In genomic region chr7:44581907-44582603, GRCh38 we compare ENCODE assay signal across 8 cellular contexts.
DNase-seq lines count a peak whose midpoint lies in the region; ATAC-seq and TF ChIP-seq lines count a peak whose summit lies in the region.

TSS of gene TMED4 (minus strand) at chr7:44582231. CDS start at chr7:44582206, 25 bp downstream.

- no peaks in the 10 kb centered on the region for H3K27me3 Mint-ChIP-seq in central memory CD8-positive, alpha-beta T cell

- no peaks in the 10 kb centered on the region for H3K9me3 Mint-ChIP-seq in central memory CD8-positive, alpha-beta T cell

- peaks cover 26% of the 10 kb centered on the region for H3K4me1 Mint-ChIP-seq in central memory CD8-positive, alpha-beta T cell

- DNase-seq in AG09309 (ENCODE audit: low read depth) (peak; percentile 93), NCI-H446 (lab: John Stamatoyannopoulos, UW) (peak; percentile 98 to 99), iris pigment epithelial cell (ENCODE audit: low read depth) (peak; percentile 97)
- DNase-seq in activated CD4-positive, CD25-positive, alpha-beta regulatory T cell treated with anti-CD3 and anti-CD28 coated beads, Interleukin-2, amount 50 U/mL, for 16 hours (ENCODE audit: low read depth, low spot score) = peak; percentile 100
- peak; percentile 100 for DNase-seq in central memory CD8-positive, alpha-beta T cell (ENCODE audit: low spot score in 2 of 2)
- DNase-seq in stimulated activated CD4-positive, alpha-beta T cell treated with anti-CD3 and anti-CD28 coated beads, Interleukin-12 subunit alpha, Interleukin-12 subunit beta, amount 100 ng/mL, for 24 hours (ENCODE audit: low read depth in 2 of 2) = peak; percentile 100

- peak; percentile 72 for ATAC-seq in GM19025 (IDR thresholded peaks at IDR 0.05; ENCODE audit: low read depth, unreplicated experiment)
- ATAC-seq in HG03342 (IDR thresholded peaks at IDR 0.05; ENCODE audit: unreplicated experiment) = peak; percentile 90
- peak; percentile 87 for ATAC-seq in central memory CD8-positive, alpha-beta T cell (replicated peaks; ENCODE audit: extremely low read depth, poor library complexity, severe bottlenecking)

- TF ChIP-seq CTCF in AG09309 (IDR thresholded peaks at IDR 0.05; ENCODE audit: control insufficient read depth, insufficient read depth, low read depth, low read length, missing control alignments) = no peak

- peak within 1 kb of the TSS; percentile 88 for H3K4me3 ChIP-seq in AG09309 (ENCODE audit: control insufficient read depth, low read depth, low read length)

- peaks cover 46% of the 10 kb centered on the region for H3K36me3 Mint-ChIP-seq in central memory CD8-positive, alpha-beta T cell (ENCODE audit: insufficient read depth)

- peak within 1 kb of the TSS; percentile 81 for H3K4me3 Mint-ChIP-seq in central memory CD8-positive, alpha-beta T cell

- H3K27ac Mint-ChIP-seq in central memory CD8-positive, alpha-beta T cell (ENCODE audit: low read depth) = peak within 1 kb of the TSS; percentile 96

Comparison
In these comparisons a context has a peak if more than half of its experiments do, and no peak if none do; other contexts are left out.
1. Peak in every context shown above with its lines: DNase-seq, ATAC-seq and H3K4me3 ChIP-seq.